ENCODE assay signal across 8 cellular contexts in genomic region chr9:128457207-128457606, GRCh38. TPM values are rescaled to one million over a fixed set of nuclear protein-coding genes. Genes with fewer than 3 reads are reported as not detected.
DNase-seq lines count a peak whose midpoint lies in the region; ATAC-seq and TF ChIP-seq lines count a peak whose summit lies in the region.

No MANE protein-coding gene starts in this region.

- no peak for ATAC-seq in activated T-cell treated with anti-CD3 and anti-CD28 coated beads, Interleukin-2, amount 50 U/mL, for 4 hours

- H3K4me3 Mint-ChIP-seq in activated T-cell treated with anti-CD3 and anti-CD28 coated beads, Interleukin-2, amount 50 U/mL, for 4 hours, result peak overlapping the region; percentile 89

- H3K9ac ChIP-seq in adipocyte (ENCODE audit: low read length) (peak overlapping the region; percentile 14), liver (ENCODE audit: low read depth in 1 of 2, low read length in 2 of 2) (no peak overlapping the region)

- H3K27me3 ChIP-seq in adipocyte (replicated peaks; ENCODE audit: control insufficient read depth, insufficient read depth, low read length) (no peaks in the 10 kb centered on the region), liver (ENCODE audit: control insufficient read depth in 4 of 4, insufficient read depth in 4 of 4, low read length in 3 of 4) (no peaks in the 10 kb centered on the region), tibial artery (no peaks in the 10 kb centered on the region)

- TF ChIP-seq RAD21 in liver (IDR thresholded peaks at IDR 0.05), result no peak

- H3K27ac ChIP-seq in liver (ENCODE audit: low read depth in 1 of 2, low read length in 2 of 2) (no peak overlapping the region), tibial artery (no peak overlapping the region)

- WGBS in liver, result 62% methylated on average over 14 of the region's 14 CpGs

- no peaks in the 10 kb centered on the region for H3K9me3 Mint-ChIP-seq in activated T-cell treated with anti-CD3 and anti-CD28 coated beads, Interleukin-2, amount 50 U/mL, for 4 hours

- H3K4me3 ChIP-seq in adipocyte (ENCODE audit: low read length), result peak overlapping the region; percentile 80
- H3K4me3 ChIP-seq in liver (ENCODE audit: low read depth in 1 of 3, low read length in 3 of 3), result peak overlapping the region in 2 of 3 donors; percentile 88
- H3K4me3 ChIP-seq in tibial artery, result peak overlapping the region; percentile 87 to 88

- H3K4me1 ChIP-seq in adipocyte (ENCODE audit: control insufficient read depth, insufficient read depth, low read length) (peaks cover 4% of the 10 kb centered on the region), liver (ENCODE audit: control insufficient read depth in 4 of 4, insufficient read depth in 4 of 4, low read length in 3 of 4) (peaks cover 2 to 9% (median 6%) of the 10 kb centered on the region in 4 donors), tibial artery (peaks cover 0 to 11% (median 10%) of the 10 kb centered on the region in 4 donors)

- H3K27me3 Mint-ChIP-seq in activated T-cell treated with anti-CD3 and anti-CD28 coated beads, Interleukin-2, amount 50 U/mL, for 4 hours (ENCODE audit: low read depth), result no peaks in the 10 kb centered on the region

- TF ChIP-seq CTCF in liver (IDR thresholded peaks at IDR 0.05; ENCODE audit: low read depth, low read length, missing input control) (no peak), tibial artery (IDR thresholded peaks at IDR 0.05) (no peak), GM20000 (IDR thresholded peaks at IDR 0.05; ENCODE audit: extremely low read depth, missing control alignments) (no peak)

- no peaks in the 10 kb centered on the region for H3K9me3 ChIP-seq in adipocyte (ENCODE audit: control insufficient read depth, low read length)
- no peaks in the 10 kb centered on the region for H3K9me3 ChIP-seq in liver (ENCODE audit: control insufficient read depth in 4 of 4, low read length in 3 of 4)
- no peaks in the 10 kb centered on the region for H3K9me3 ChIP-seq in tibial artery

- peaks cover 24% of the 10 kb centered on the region for H3K36me3 Mint-ChIP-seq in activated T-cell treated with anti-CD3 and anti-CD28 coated beads, Interleukin-2, amount 50 U/mL, for 4 hours (ENCODE audit: insufficient read depth)

- peaks cover 15% of the 10 kb centered on the region for H3K4me1 Mint-ChIP-seq in activated T-cell treated with anti-CD3 and anti-CD28 coated beads, Interleukin-2, amount 50 U/mL, for 4 hours (ENCODE audit: low read depth)

- H3K36me3 ChIP-seq in adipocyte (ENCODE audit: control insufficient read depth, insufficient read depth, low read length, severe bottlenecking), result peaks cover 16% of the 10 kb centered on the region
- H3K36me3 ChIP-seq in liver (ENCODE audit: control insufficient read depth in 4 of 4, insufficient read depth in 3 of 4, low read depth in 1 of 4, low read length in 3 of 4), result peaks cover 0 to 20% (median 11%) of the 10 kb centered on the region in 4 donors
- H3K36me3 ChIP-seq in tibial artery, result peaks cover 20 to 32% (median 24%) of the 10 kb centered on the region in 3 donors

- no peak for DNase-seq in activated T-cell treated with anti-CD3 and anti-CD28 coated beads, Interleukin-2, amount 50 U/mL, for 4 hours
- no peak for DNase-seq in activated T-cell treated with anti-CD3 and anti-CD28 coated beads for 4 hours
- DNase-seq in adipocyte (ENCODE audit: low read depth), result no peak
- DNase-seq in tibial artery, result no peak
- DNase-seq in central memory CD4-positive, alpha-beta T cell, result no peak
- DNase-seq in glomerular visceral epithelial cell (ENCODE audit: extremely low spot score), result no peak
- DNase-seq in GM20000 (ENCODE audit: low spot score), result no peak

- intact Hi-C loops in tibial artery (cut with DNase I; ENCODE audit: low total_unique reads), result loop anchor here (5.0 to 10.0 kb wide), 2 partner anchors 45 to 98 kb away; partner anchors contain the start of genes GLE1 and SPTAN1

TF ChIP-seq in liver, 16 proteins besides CTCF, POLR2A, EP300 and RAD21:
- TF ChIP-seq MAX (IDR thresholded peaks at IDR 0.05) (no peak), TAF1 (conservative IDR thresholded peaks at IDR 0.05) (no peak), JUND (IDR thresholded peaks at IDR 0.05) (no peak), ATF3 (IDR thresholded peaks at IDR 0.05) (no peak), ZBTB33 (IDR thresholded peaks at IDR 0.05) (no peak)

RNA-seq across cellular contexts. Expression of gene ODF2, which starts 1.4 kb away (rescaled TPM):
- 10 to 100 TPM; 54.1 to 58.5 (median 56.0) TPM for total RNA-seq in activated T-cell treated with anti-CD3 and anti-CD28 coated beads, Interleukin-2, amount 50 U/mL, for 4 hours
- 10 to 100 TPM; 19.8 to 21.8 TPM for total RNA-seq in liver
- 10 to 100 TPM in 1 of 2 donors, 1 to 10 TPM in 1; 5.7 to 13.6 TPM for polyA plus RNA-seq in liver

RNA-seq across cellular contexts. Expression of gene CERCAM, which starts 36.5 kb away (rescaled TPM):
- total RNA-seq in activated T-cell treated with anti-CD3 and anti-CD28 coated beads, Interleukin-2, amount 50 U/mL, for 4 hours, result under 1 TPM; 0.30 to 0.63 (median 0.34) TPM
- total RNA-seq in liver, result 1 to 10 TPM; 1.6 to 1.9 TPM
- polyA plus RNA-seq in liver, result 1 to 10 TPM; 1.1 to 2.9 TPM

RNA-seq across cellular contexts. Expression of gene GLE1, which starts 47.3 kb away (rescaled TPM):
- 10 to 100 TPM; 39.3 to 42.2 (median 41.9) TPM for total RNA-seq in activated T-cell treated with anti-CD3 and anti-CD28 coated beads, Interleukin-2, amount 50 U/mL, for 4 hours
- total RNA-seq in liver, result 10 to 100 TPM; 15.6 to 19.5 TPM
- 10 to 100 TPM in 1 of 2 donors, 1 to 10 TPM in 1; 5.3 to 10.0 TPM for polyA plus RNA-seq in liver
